9 cellular contexts compared by ENCODE assay signal in genomic region chr14:77641207-77641533, GRCh38. TPM values are rescaled to one million over a fixed set of nuclear protein-coding genes. Genes with fewer than 3 reads are reported as not detected.
DNase-seq lines count a peak whose midpoint lies in the region; ATAC-seq, FAIRE-seq and TF ChIP-seq lines count a peak whose summit lies in the region.
"Had no signal": no experiment of that assay in that cellular context is flagged by ENCODE, and none has a peak within 500 bp of the region (broad histone marks: within the 10 kb centered on the region; RNA-seq: fewer than 3 reads in every experiment).

No MANE protein-coding gene starts in this region.

- DNase-seq in activated CD8-positive, alpha-beta memory T cell treated with anti-CD3 and anti-CD28 coated beads, Interleukin-2, amount 10 ng/mL, durations not matched to agents 7 days and 5 days, result no peak
- no peak for DNase-seq in activated CD8-positive, alpha-beta memory T cell treated with anti-CD3 and anti-CD28 coated beads, Interleukin-2, amount 50 U/mL, for 48 hours
- no peak for DNase-seq in keratinocyte (ENCODE audit: low read depth, low spot score)
- peak; percentile 32 for DNase-seq in testis
- DNase-seq in A172 (ENCODE audit: low spot score), result no peak
- no peak for DNase-seq in NCI-H345 treated with DMSO at 0.1 percent for 48 hours (lab: John Stamatoyannopoulos, UW; ENCODE audit: unreplicated experiment)
- DNase-seq: BE2C had no signal

- peaks cover 14% of the 10 kb centered on the region for H3K4me1 ChIP-seq in keratinocyte (ENCODE audit: control insufficient read depth, extremely low read depth, insufficient read depth, low read length)
- H3K4me1 ChIP-seq in testis, result peaks cover 10% of the 10 kb centered on the region
- H3K4me1 ChIP-seq: BE2C had no signal

- FAIRE-seq in keratinocyte (lab: Jason Lieb, UNC), result no peak

- H3K79me2 ChIP-seq in SU-DHL-6 (ENCODE audit: insufficient read depth, low read length) (no peaks in the 10 kb centered on the region), keratinocyte (ENCODE audit: control insufficient read depth, insufficient read depth, low read length) (no peaks in the 10 kb centered on the region)

- H3K4me1 Mint-ChIP-seq in activated CD8-positive, alpha-beta memory T cell treated with anti-CD3 and anti-CD28 coated beads, Interleukin-2, amount 10 ng/mL, durations not matched to agents 7 days and 5 days, result peaks cover 18% of the 10 kb centered on the region

- H3K9me3 Mint-ChIP-seq in activated CD8-positive, alpha-beta memory T cell treated with anti-CD3 and anti-CD28 coated beads, Interleukin-2, amount 10 ng/mL, durations not matched to agents 7 days and 5 days (ENCODE audit: low read depth), result no peaks in the 10 kb centered on the region

- ATAC-seq in activated CD8-positive, alpha-beta memory T cell treated with anti-CD3 and anti-CD28 coated beads, Interleukin-2, amount 10 ng/mL, durations not matched to agents 7 days and 5 days, result no peak
- ATAC-seq in HG03175 (IDR thresholded peaks at IDR 0.05; ENCODE audit: unreplicated experiment), result no peak

- H3K9me2 ChIP-seq in SU-DHL-6 (replicated peaks; ENCODE audit: insufficient read depth, low read length), result no peaks in the 10 kb centered on the region

- H3K9ac ChIP-seq in SU-DHL-6 (ENCODE audit: low read length) (no peak overlapping the region), keratinocyte (ENCODE audit: control insufficient read depth, extremely low read depth, insufficient read depth, low read length) (no peak overlapping the region)

- no peaks in the 10 kb centered on the region for H3F3A ChIP-seq in SU-DHL-6 (ENCODE audit: insufficient read depth)

- CTCF ChIA-PET in activated CD8-positive, alpha-beta memory T cell treated with anti-CD3 and anti-CD28 coated beads, Interleukin-2, amount 10 ng/mL, durations not matched to agents 7 days and 5 days (lab: Charles Lee), result interaction anchor here (1.4 kb wide), 1 partner anchor 13 kb away, joined by 3 read pairs; no protein-coding TSS in a partner anchor

- H3K27me3 Mint-ChIP-seq in activated CD8-positive, alpha-beta memory T cell treated with anti-CD3 and anti-CD28 coated beads, Interleukin-2, amount 10 ng/mL, durations not matched to agents 7 days and 5 days, result no peaks in the 10 kb centered on the region

- H3K27ac Mint-ChIP-seq in activated CD8-positive, alpha-beta memory T cell treated with anti-CD3 and anti-CD28 coated beads, Interleukin-2, amount 10 ng/mL, durations not matched to agents 7 days and 5 days, result peak overlapping the region; percentile 85

- H3K4me3 ChIP-seq in SU-DHL-6 (ENCODE audit: insufficient read depth, low read length, poor library complexity, severe bottlenecking) (no peak overlapping the region), keratinocyte (ENCODE audit: control insufficient read depth in 2 of 3, extremely low read depth in 1 of 3, insufficient read depth in 2 of 3, low read depth in 1 of 3, low read length in 3 of 3) (no peak overlapping the region), testis (peak overlapping the region; percentile 49 to 69)

- dilution Hi-C loops in keratinocyte (cut with MboI; ENCODE audit: extremely low pct_ligation_motif_present, low sequenced_read_pairs), result no loop called here

- H3K4me3 Mint-ChIP-seq in activated CD8-positive, alpha-beta memory T cell treated with anti-CD3 and anti-CD28 coated beads, Interleukin-2, amount 10 ng/mL, durations not matched to agents 7 days and 5 days, result peak overlapping the region; percentile 75

- H3K27me3 ChIP-seq in SU-DHL-6 (ENCODE audit: low read length), result no peaks in the 10 kb centered on the region
- H3K27me3 ChIP-seq in keratinocyte (ENCODE audit: control insufficient read depth, extremely low read depth, insufficient read depth, low read length), result no peaks in the 10 kb centered on the region
- no peaks in the 10 kb centered on the region for H3K27me3 ChIP-seq in testis
- H3K27me3 ChIP-seq: BE2C had no signal

- H3K9me1 ChIP-seq in keratinocyte (ENCODE audit: control insufficient read depth, extremely low read depth, insufficient read depth, low read length), result no peaks in the 10 kb centered on the region

- no peak for TF ChIP-seq POLR2A in testis (IDR thresholded peaks at IDR 0.05)

- no peaks in the 10 kb centered on the region for H3K36me3 ChIP-seq in SU-DHL-6 (ENCODE audit: low read length)
- no peaks in the 10 kb centered on the region for H3K36me3 ChIP-seq in keratinocyte (ENCODE audit: control insufficient read depth in 2 of 2, extremely low read depth in 1 of 2, insufficient read depth in 2 of 2, low read length in 2 of 2)
- no peaks in the 10 kb centered on the region for H3K36me3 ChIP-seq in testis (ENCODE audit: low read depth, missing control alignments)
- H3K36me3 ChIP-seq: BE2C had no signal

- H4K20me1 ChIP-seq in SU-DHL-6 (ENCODE audit: low read depth, low read length) (no peaks in the 10 kb centered on the region), keratinocyte (ENCODE audit: control insufficient read depth, extremely low read depth, insufficient read depth, low read length) (no peaks in the 10 kb centered on the region)

- H3K4me2 ChIP-seq in SU-DHL-6 (ENCODE audit: low read depth, low read length, poor library complexity, severe bottlenecking), result peak overlapping the region; percentile 15
- H3K4me2 ChIP-seq in keratinocyte (ENCODE audit: control insufficient read depth, extremely low read depth, insufficient read depth, low read depth, low read length), result peak overlapping the region; percentile 59

- intact Hi-C loops in testis (cut with DNase I; ENCODE audit: low total_unique reads), result no loop called here

- 19 to 33% methylated on average over 7 of the region's 7 CpGs for WGBS in testis, 2 donors

- H3K36me3 Mint-ChIP-seq in activated CD8-positive, alpha-beta memory T cell treated with anti-CD3 and anti-CD28 coated beads, Interleukin-2, amount 10 ng/mL, durations not matched to agents 7 days and 5 days, result peaks cover 2% of the 10 kb centered on the region

- H3K9me3 ChIP-seq in SU-DHL-6 (ENCODE audit: insufficient read depth, low read length) (no peaks in the 10 kb centered on the region), keratinocyte (ENCODE audit: control insufficient read depth, low read depth, low read length) (no peaks in the 10 kb centered on the region), testis (no peaks in the 10 kb centered on the region)

- peak overlapping the region; percentile 46 for H2AFZ ChIP-seq in SU-DHL-6 (ENCODE audit: low read depth, low read length, severe bottlenecking)
- peak overlapping the region; percentile 93 for H2AFZ ChIP-seq in keratinocyte (ENCODE audit: control insufficient read depth, low read length)

- H3K27ac ChIP-seq in SU-DHL-6 (ENCODE audit: low read depth, low read length) (no peak overlapping the region), keratinocyte (ENCODE audit: control insufficient read depth, insufficient read depth, low read length) (no peak overlapping the region), testis (peak overlapping the region; percentile 79 to 91)

- TF ChIP-seq CTCF in SU-DHL-6 (IDR thresholded peaks at IDR 0.05; ENCODE audit: insufficient read depth, low read length, poor library complexity, severe bottlenecking), result no peak
- no peak for TF ChIP-seq CTCF in keratinocyte (optimal IDR thresholded peaks at IDR 0.05 in 1 of 3, IDR thresholded peaks at IDR 0.05 in 1 of 3, conservative IDR thresholded peaks at IDR 0.05 in 1 of 3; ENCODE audit: extremely low read depth in 1 of 3, insufficient read depth in 2 of 3, low read length in 3 of 3)
- TF ChIP-seq CTCF in testis (IDR thresholded peaks at IDR 0.05), result no peak

RNA-seq across cellular contexts. Expression of gene SPTLC2, which starts 24.7 kb away (rescaled TPM):
- 10 to 100 TPM; 34.5 to 43.3 TPM for total RNA-seq in activated CD8-positive, alpha-beta memory T cell treated with anti-CD3 and anti-CD28 coated beads, Interleukin-2, amount 10 ng/mL, durations not matched to agents 7 days and 5 days
- polyA plus RNA-seq in keratinocyte, result 32.4 to 46.8 TPM (median 34.8 TPM) in 3 replicates
- polyA plus RNA-seq in keratinocyte (2011; ENCODE audit: low read depth), result 34.8 TPM
- polyA plus RNA-seq in keratinocyte (2011; cell fraction: cytosol; rRNA removed), result 12.6 and 17.5 TPM in 2 replicates
- polyA plus RNA-seq in keratinocyte (2011; cell fraction: nucleus; rRNA removed), result 48.0 and 56.0 TPM in 2 replicates
- polyA plus RNA-seq in keratinocyte (2012; ENCODE audit: low replicate concordance), result 20.2 and 29.9 TPM in 2 replicates
- polyA minus RNA-seq in keratinocyte, result 40.7 to 84.1 TPM (median 56.1 TPM) in 3 replicates
- polyA minus RNA-seq in keratinocyte (2011; cell fraction: cytosol; rRNA and poly(A)+ RNA removed), result 19.4 TPM
- 62.6 and 104 TPM in 2 replicates for polyA minus RNA-seq in keratinocyte (2011; cell fraction: nucleus; rRNA and poly(A)+ RNA removed)
- 10 to 100 TPM; 21.5 to 24.5 TPM for total RNA-seq in testis
- 11.1 TPM for polyA plus RNA-seq in testis (ENCODE audit: insufficient read depth, low read depth, low replicate concordance)
- total RNA-seq in A172 (2014; rRNA removed; shearing (Covaris generic)), result 17.6 and 23.0 TPM in 2 replicates

Comparison
In these comparisons a context has a peak if more than half of its experiments do, and no peak if none do; other contexts are left out.
1. H3K27ac ChIP-seq: peak in testis (2 of 2); none in SU-DHL-6 (single experiment) and keratinocyte (single experiment).
2. H3K4me3 ChIP-seq: peak in testis (2 of 2); none in SU-DHL-6 (single experiment) and keratinocyte (0 of 3).